In genomic region chr20:51800132-51800721, GRCh38 we compare ENCODE assay signal across 9 cellular contexts. TPM values are rescaled to one million over a fixed set of nuclear protein-coding genes. Genes with fewer than 3 reads are reported as not detected.
A peak's percentile ranks its signal among the peaks of the same experiment; 100 is the strongest.
DNase-seq lines count a peak whose midpoint lies in the region; ATAC-seq and TF ChIP-seq lines count a peak whose summit lies in the region.
"Had no signal": no experiment of that assay in that cellular context is flagged by ENCODE, and none has a peak within 500 bp of the region (broad histone marks: within the 10 kb centered on the region; RNA-seq: fewer than 3 reads in every experiment).

No MANE protein-coding gene starts in this region.

- WGBS in right lobe of liver (ENCODE audit: insufficient coverage, low coverage, low lambda C conversion rate, missing lambda C conversion rate) = 0% methylated on average over 18 of the region's 31 CpGs

- no peaks in the 10 kb centered on the region for H3K36me3 ChIP-seq in right lobe of liver

- DNase-seq in GM12865 (ENCODE audit: low read depth) (peak; percentile 42), NCI-H1417 (lab: John Stamatoyannopoulos, UW) (peak; percentile 61 to 86 (median 80)), cerebellum (ENCODE audit: low spot score) (peak; percentile 63), right lobe of liver (peak; percentile 70 to 77 (median 72)), GOT3 (lab: John Stamatoyannopoulos, UW) (no peak)
- peak; percentile 62 for DNase-seq in activated CD4-positive, CD25-positive, alpha-beta regulatory T cell treated with anti-CD3 and anti-CD28 coated beads, Interleukin-2, amount 50 U/mL, for 72 hours
- peak; percentile 48 to 68 (median 61) for DNase-seq in stimulated activated CD4-positive, alpha-beta T cell treated with anti-CD3 and anti-CD28 coated beads, TNF-alpha, amount 100 ng/mL, for 48 hours (ENCODE audit: low read depth in 3 of 3)

- peaks cover 0 to 19% (median 0%) of the 10 kb centered on the region in 4 donors for H3K4me1 ChIP-seq in right lobe of liver

- no peak for TF ChIP-seq POLR2A in right lobe of liver (IDR thresholded peaks at IDR 0.05)

- TF ChIP-seq CTCF in GM12865 (IDR thresholded peaks at IDR 0.05; ENCODE audit: insufficient read depth, low read depth, low read length, missing control alignments) (peak; percentile 89), right lobe of liver (IDR thresholded peaks at IDR 0.05) (peak; percentile 68 to 86 (median 76))

- no peak overlapping the region for H3K4me3 ChIP-seq in GM12865 (ENCODE audit: low read depth, low read length)
- peak overlapping the region; percentile 49 to 58 (median 52) for H3K4me3 ChIP-seq in right lobe of liver

- intact Hi-C loops in right lobe of liver (cut with DNase I) = no loop called here

- H3K27ac ChIP-seq in right lobe of liver = no peak overlapping the region

- no peaks in the 10 kb centered on the region for H3K27me3 ChIP-seq in right lobe of liver

- H3K9me3 ChIP-seq in right lobe of liver = no peaks in the 10 kb centered on the region

- ATAC-seq in right lobe of liver = peak; percentile 81 to 93 (median 86)
- ATAC-seq in HG03045 (IDR thresholded peaks at IDR 0.05; ENCODE audit: unreplicated experiment) = no peak

RNA-seq across cellular contexts. Expression of gene SALL4, which starts 2.1 kb away (rescaled TPM):
- 2.3 TPM for total RNA-seq in cerebellum
- under 1 TPM; 0.24 to 0.63 (median 0.40) TPM for total RNA-seq in right lobe of liver
- total RNA-seq: mononuclear cell had no signal

RNA-seq across cellular contexts. Expression of gene ATP9A, which starts 32.0 kb away (rescaled TPM):
- 194 TPM for total RNA-seq in cerebellum
- 10 to 100 TPM; 10.5 to 17.4 (median 13.0) TPM for total RNA-seq in right lobe of liver

Comparison
In these comparisons a context has a peak if more than half of its experiments do, and no peak if none do; other contexts are left out.
1. RNA of gene ATP9A, which starts 32.0 kb away (total RNA-seq): 194 TPM in cerebellum (single experiment); 10.5 to 17.4 TPM in right lobe of liver; every median in the first group is over 10 times any median in the second.